Comparison of ENCODE assay signal across 23 cellular contexts in the genomic region with DNA sequence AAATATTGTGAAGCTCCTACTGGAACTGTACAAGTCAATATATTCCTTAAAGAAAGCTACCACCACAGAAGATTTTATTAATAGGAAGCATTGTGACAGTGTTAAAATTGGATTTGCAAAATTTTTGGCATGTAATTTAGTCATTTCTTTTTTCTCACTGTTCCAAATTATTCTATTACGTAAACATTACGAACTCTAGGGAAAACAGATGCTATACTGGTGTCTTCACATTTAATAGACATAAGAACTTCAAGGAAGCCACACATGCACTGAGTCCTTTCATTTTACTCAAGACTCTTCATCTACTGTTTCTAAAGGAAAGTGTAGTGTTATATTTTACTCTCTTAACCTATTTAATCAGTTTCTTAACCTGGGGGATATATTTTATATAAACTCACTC.
"Had no signal": no experiment of that assay in that cellular context is flagged by ENCODE, and none has a peak within 500 bp of the region (broad histone marks: within the 10 kb centered on the region; RNA-seq: fewer than 3 reads in every experiment).

No MANE protein-coding gene starts in this region.

- H3K27ac ChIP-seq: coronary artery, dorsolateral prefrontal cortex, epithelial cell of prostate, esophagus muscularis mucosa, heart right ventricle, neural progenitor cell, pancreas, right lobe of liver, tibial artery, upper lobe of left lung, uterus had no signal

- DNase-seq: dorsolateral prefrontal cortex; effector CD8-positive, alpha-beta T cell; foreskin melanocyte; heart right ventricle; hypothalamus; kidney glomerular epithelial cell; mammary epithelial cell; mucosa of descending colon; naive thymus-derived CD8-positive, alpha-beta T cell; nucleus accumbens; pancreas; right lobe of liver; stimulated activated CD4-positive, alpha-beta T cell treated with anti-CD3 and anti-CD28 coated beads, Interleukin-4, amount 100 ng/mL, for 1 hour; stimulated activated CD8-positive, alpha-beta memory T cell treated with anti-CD3 and anti-CD28 coated beads, Interleukin-4, amount 100 ng/mL, for 48 hours; stimulated activated naive CD8-positive, alpha-beta T cell treated with anti-CD3 and anti-CD28 coated beads, Interleukin-15, Interleukin-2, amounts not matched to agents 100 U/mL and 50 U/mL, for 24 hours; tibial artery; upper lobe of left lung; uterus had no signal

- ATAC-seq: mucosa of descending colon; naive thymus-derived CD8-positive, alpha-beta T cell; pancreas; right lobe of liver; stimulated activated effector memory CD8-positive, alpha-beta T cell treated with anti-CD3 and anti-CD28 coated beads, Interleukin-12 subunit alpha, Interleukin-12 subunit beta, amount 100 ng/mL, for 72 hours; stimulated activated naive CD8-positive, alpha-beta T cell treated with anti-CD3 and anti-CD28 coated beads, Interleukin-15, Interleukin-2, amounts not matched to agents 100 U/mL and 50 U/mL, for 24 hours had no signal

- H3K9me3 ChIP-seq: esophagus muscularis mucosa, heart right ventricle, mucosa of descending colon, pancreas, right lobe of liver, tibial artery, upper lobe of left lung, uterus had no signal

- H3K4me3 ChIP-seq: coronary artery, dorsolateral prefrontal cortex, esophagus muscularis mucosa, heart right ventricle, mucosa of descending colon, neural progenitor cell, pancreas, right lobe of liver, tibial artery, upper lobe of left lung, uterus had no signal

- H3K36me3 ChIP-seq: neural progenitor cell, pancreas, right lobe of liver, tibial artery, upper lobe of left lung, uterus had no signal

- H3K9ac ChIP-seq: neural progenitor cell had no signal
